Comparison of ENCODE assay signal across 9 cellular contexts in the genomic region with DNA sequence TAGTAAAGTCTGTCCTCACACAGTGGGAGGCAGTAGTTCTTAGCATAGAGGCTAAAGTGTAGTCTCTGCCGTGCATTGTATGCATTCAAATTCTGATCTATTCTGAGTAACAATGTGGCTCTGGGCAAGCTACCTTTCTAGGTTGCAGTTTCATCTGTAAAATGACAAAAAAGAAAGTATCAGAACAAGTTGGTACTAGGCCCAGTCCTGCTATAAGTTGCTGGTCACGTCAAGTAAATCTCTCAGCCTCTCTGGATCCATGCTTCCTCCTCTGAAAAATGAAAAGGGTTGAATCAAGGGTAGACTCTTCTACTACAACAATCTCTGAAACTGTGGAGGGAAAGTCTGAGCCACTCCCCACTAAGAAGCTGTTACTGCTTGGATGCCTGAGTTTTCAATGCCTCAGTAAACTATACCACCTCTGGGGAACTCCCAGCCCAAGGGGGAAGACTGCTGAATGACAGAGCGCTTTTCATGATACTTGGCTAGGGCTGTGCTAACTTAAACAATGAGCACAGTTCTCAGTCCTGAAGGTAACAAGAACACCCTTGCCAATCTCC. TPM values are rescaled to one million over a fixed set of nuclear protein-coding genes. Genes with fewer than 3 reads are reported as not detected.
DNase-seq lines count a peak whose midpoint lies in the region; ATAC-seq, FAIRE-seq and TF ChIP-seq lines count a peak whose summit lies in the region.
"Had no signal": no experiment of that assay in that cellular context is flagged by ENCODE, and none has a peak within 500 bp of the region (broad histone marks: within the 10 kb centered on the region; RNA-seq: fewer than 3 reads in every experiment).

No MANE protein-coding gene starts in this region.

- TF ChIP-seq RAD21 in GM12878 (IDR thresholded peaks at IDR 0.05; ENCODE audit: insufficient read depth, low read depth, low read length): peak; percentile 2; the same call in 1 of the 2 replicates

- POLR2A ChIA-PET in GM12878 (lab: Charles Lee): interaction anchor here (0.6 to 5.8 kb wide), 13 partner anchors 11 to 579 kb away, joined by 3 to 37 read pairs (median 6); a partner anchor contains a TSS

- peaks cover 0 to 4% (median 0%) of the 10 kb centered on the region in 3 donors for H3K27me3 Mint-ChIP-seq in immature natural killer cell (ENCODE audit: low read depth in 3 of 3)

- no peak overlapping the region for H3K27ac Mint-ChIP-seq in immature natural killer cell

- intact Hi-C loops in GM12878 (cut with micrococcal nuclease; ENCODE audit: unreplicated experiment): loop anchor here (1.0 to 5.0 kb wide), 4 partner anchors 20 to 62 kb away; a partner anchor contains a TSS

- BruUV-seq in GM12878 (replicated peaks; lab: Mats Ljungman, UMichigan): no TSS peak

- no peaks in the 10 kb centered on the region for H3K79me2 ChIP-seq in GM12878 (ENCODE audit: control insufficient read depth, insufficient read depth, low read length)

- ATAC-seq in GM19463 (IDR thresholded peaks at IDR 0.05; ENCODE audit: unreplicated experiment) (peak; percentile 84), HG03159 (IDR thresholded peaks at IDR 0.05; ENCODE audit: unreplicated experiment) (peak; percentile 86), GM12878 (peak; percentile 91)

- H3K36me3 Mint-ChIP-seq in immature natural killer cell: peaks cover 0 to 9% (median 0%) of the 10 kb centered on the region in 3 donors

- peak overlapping the region; percentile 29 for H2AFZ ChIP-seq in GM12878 (ENCODE audit: control insufficient read depth, low read depth, low read length)

- TF ChIP-seq CTCF in GM12878 (IDR thresholded peaks at IDR 0.05 in 2 of 3, conservative IDR thresholded peaks at IDR 0.05 in 1 of 3; ENCODE audit: control insufficient read depth in 2 of 3, extremely low read depth in 1 of 3, insufficient read depth in 1 of 3, low read depth in 3 of 3, low read length in 3 of 3) (peak in 1 of 3 experiments; percentile 36; a peak in 2 of 6 replicates), foreskin fibroblast (IDR thresholded peaks at IDR 0.05; ENCODE audit: low read depth, low read length) (no peak)

- peaks cover 2 to 6% of the 10 kb centered on the region in 2 donors for H3K4me1 Mint-ChIP-seq in immature natural killer cell

- DNase-seq in GM12891 (ENCODE audit: insufficient read length, low spot score) (no peak), GM12878 (ENCODE audit: low read depth, low spot score) (peak; percentile 95), erythroblast (lab: John Stamatoyannopoulos, UW) (no peak), foreskin fibroblast (no peak), middle frontal gyrus (ENCODE audit: extremely low spot score, low spot score) (no peak), immature natural killer cell (no peak)

- H3K9ac ChIP-seq in GM12878 (ENCODE audit: control insufficient read depth, insufficient read depth, low read length): peak overlapping the region; percentile 62

- RAD21 ChIA-PET in GM12878 (lab: Charles Lee; ENCODE audit: unreplicated experiment): interaction anchor here (0.6 to 9.3 kb wide), 30 partner anchors 9 to 274 kb away, joined by 3 to 125 read pairs (median 8); a partner anchor contains a TSS

- no peaks in the 10 kb centered on the region for H4K20me1 ChIP-seq in GM12878 (ENCODE audit: control insufficient read depth, insufficient read depth)

- in situ Hi-C loops in GM12878 (cut with MboI): no loop called here

- H3K4me2 ChIP-seq in GM12878 (ENCODE audit: control insufficient read depth, insufficient read depth): peak overlapping the region; percentile 88

- no peaks in the 10 kb centered on the region for H3K27me3 ChIP-seq in GM12878 (replicated peaks in 1 of 2; ENCODE audit: control insufficient read depth in 2 of 2, insufficient read depth in 2 of 2, low read length in 1 of 2)

- H3K4me3 ChIP-seq in GM12878 (peak overlapping the region; percentile 35; the same call in 1 of the 2 replicates), foreskin fibroblast (ENCODE audit: low read depth in 1 of 2, low read length in 2 of 2) (no peak overlapping the region)

- H3K4me1 ChIP-seq in GM12878 (ENCODE audit: control insufficient read depth, insufficient read depth, low read length): peaks cover 60% of the 10 kb centered on the region

- H3K27ac ChIP-seq in GM12878 (ENCODE audit: control insufficient read depth, insufficient read depth): peak overlapping the region; percentile 94

- peak in 1 of 2 experiments; percentile 71; a peak in 1 of 4 replicates for TF ChIP-seq EP300 in GM12878 (IDR thresholded peaks at IDR 0.05; ENCODE audit: borderline replicate concordance in 1 of 2, control insufficient read depth in 1 of 2, low read depth in 2 of 2, low read length in 2 of 2)

- CTCF ChIA-PET in GM12878 (lab: Yijun Ruan, JAX): interaction anchor here (0.9 to 13.7 kb wide), 25 partner anchors 9 to 274 kb away, joined by 3 to 294 read pairs (median 8); a partner anchor contains a TSS

- FAIRE-seq in GM12891 (lab: Jason Lieb, UNC) (peak; percentile 99), GM12878 (lab: Jason Lieb, UNC) (peak; percentile 97)
- FAIRE-seq: G401.6 had no signal

- peak; percentile 57; the same call in 1 of the 2 replicates for TF ChIP-seq POLR2A in GM12891 (IDR thresholded peaks at IDR 0.05; ENCODE audit: low read depth, low read length)
- TF ChIP-seq POLR2A in GM12878 (IDR thresholded peaks at IDR 0.05; ENCODE audit: low read depth, low read length): no peak
- no peak for TF ChIP-seq POLR2A in erythroblast (IDR thresholded peaks at IDR 0.05; ENCODE audit: low read length)

- WGBS in GM12878 (ENCODE audit: insufficient coverage, insufficient replicate concordance, low lambda C conversion rate, missing lambda C conversion rate): 0% methylated on average over 3 of the region's 3 CpGs

- no peaks in the 10 kb centered on the region for H3K9me3 Mint-ChIP-seq in immature natural killer cell

- no peaks in the 10 kb centered on the region for H3K36me3 ChIP-seq in GM12878 (ENCODE audit: control insufficient read depth in 2 of 2, insufficient read depth in 2 of 2, low read length in 1 of 2)

- H3K9me3 ChIP-seq in GM12878 (replicated peaks; ENCODE audit: control insufficient read depth, insufficient read depth, low read length): no peaks in the 10 kb centered on the region

- SMC1A ChIA-PET in GM12878 (lab: Charles Lee; ENCODE audit: uncharacterized antibody, unreplicated experiment): interaction anchor here (0.6 to 10.5 kb wide), 23 partner anchors 9 to 498 kb away, joined by 3 to 256 read pairs (median 6); a partner anchor contains a TSS

- no peak overlapping the region for H3K4me3 Mint-ChIP-seq in immature natural killer cell

RNA-seq across cellular contexts. Expression of a gene that starts 34.5 kb away (rescaled TPM):
- 51.5 TPM for polyA plus RNA-seq in GM12891 (2012; ENCODE audit: low read depth, missing spikeins)
- total RNA-seq in GM12878 (2013; cell fraction: nucleolus; rRNA removed): 4.7 and 7.5 TPM in 2 replicates
- 49.3 and 52.9 TPM in 2 replicates for total RNA-seq in GM12878 (2014; rRNA removed)
- 40.7 and 41.6 TPM in 2 replicates for total RNA-seq in GM12878 (2014; rRNA removed; fragmentation: Illumina TruSeq; extraction: Trizol)
- 81.7 and 89.7 TPM in 2 replicates for total RNA-seq in GM12878 (2021)
- 16.9 TPM for polyA plus RNA-seq in GM12878 (2011; ENCODE audit: low read depth)
- polyA plus RNA-seq in GM12878 (2011; rRNA removed): 21.3 and 29.6 TPM in 2 replicates
- 27.5 and 37.0 TPM in 2 replicates for polyA plus RNA-seq in GM12878 (2011; cell fraction: cytosol; rRNA removed)
- polyA plus RNA-seq in GM12878 (2011; cell fraction: nucleus; rRNA removed): 26.6 and 29.9 TPM in 2 replicates
- 34.9 and 54.3 TPM in 2 replicates for polyA plus RNA-seq in GM12878 (2012)
- 49.9 and 70.3 TPM in 2 replicates for polyA plus RNA-seq in GM12878 (2014; fragmentation: Illumina TruSeq; extraction: Trizol)
- 10 to 100 TPM; 42.9 to 62.5 TPM for polyA plus RNA-seq in GM12878 (2014; fragmentation: Nextera tagmentation; extraction: Ambion mirVana)
- 51.5 and 62.0 TPM in 2 replicates for polyA plus RNA-seq in GM12878 (2014; rRNA removed)
- polyA plus RNA-seq in GM12878 (2016; fragmentation: Nextera tagmentation; extraction: Ambion mirVana): 100 to 1,000 TPM; 141 to 154 TPM
- 16.0 and 23.7 TPM in 2 replicates for polyA minus RNA-seq in GM12878 (2011; rRNA and poly(A)+ RNA removed)
- 6.7 and 10.8 TPM in 2 replicates for polyA minus RNA-seq in GM12878 (2011; cell fraction: cytosol; rRNA and poly(A)+ RNA removed)
- 1.9 and 3.7 TPM in 2 replicates for polyA minus RNA-seq in GM12878 (2011; cell fraction: nucleus; rRNA and poly(A)+ RNA removed)
- polyA plus RNA-seq in immature natural killer cell: 10 to 100 TPM in 1 of 3 donors, 1 to 10 TPM in 2; 5.1 to 34.4 (median 9.8) TPM

RNA-seq across cellular contexts. Expression of a gene that starts 37.3 kb away (rescaled TPM):
- 200 TPM for polyA plus RNA-seq in GM12891 (2012; ENCODE audit: low read depth, missing spikeins)
- 94.2 and 105 TPM in 2 replicates for total RNA-seq in GM12878 (2013; cell fraction: nucleolus; rRNA removed)
- total RNA-seq in GM12878 (2014; rRNA removed): 136 and 139 TPM in 2 replicates
- 130 and 139 TPM in 2 replicates for total RNA-seq in GM12878 (2014; rRNA removed; fragmentation: Illumina TruSeq; extraction: Trizol)
- 140 and 158 TPM in 2 replicates for total RNA-seq in GM12878 (2021)
- 89.5 TPM for polyA plus RNA-seq in GM12878 (2011; ENCODE audit: low read depth)
- 94.4 and 161 TPM in 2 replicates for polyA plus RNA-seq in GM12878 (2011; rRNA removed)
- polyA plus RNA-seq in GM12878 (2011; cell fraction: cytosol; rRNA removed): 375 and 451 TPM in 2 replicates
- 134 and 141 TPM in 2 replicates for polyA plus RNA-seq in GM12878 (2011; cell fraction: nucleus; rRNA removed)
- 153 and 189 TPM in 2 replicates for polyA plus RNA-seq in GM12878 (2012)
- 138 and 231 TPM in 2 replicates for polyA plus RNA-seq in GM12878 (2014; fragmentation: Illumina TruSeq; extraction: Trizol)
- 100 to 1,000 TPM; 576 to 642 TPM for polyA plus RNA-seq in GM12878 (2014; fragmentation: Nextera tagmentation; extraction: Ambion mirVana)
- 237 and 259 TPM in 2 replicates for polyA plus RNA-seq in GM12878 (2014; rRNA removed)
- polyA plus RNA-seq in GM12878 (2016; fragmentation: Nextera tagmentation; extraction: Ambion mirVana): 100 to 1,000 TPM; 377 to 419 TPM
- polyA minus RNA-seq in GM12878 (2011; rRNA and poly(A)+ RNA removed): 179 and 269 TPM in 2 replicates
- polyA minus RNA-seq in GM12878 (2011; cell fraction: cytosol; rRNA and poly(A)+ RNA removed): 52.4 and 56.0 TPM in 2 replicates
- polyA minus RNA-seq in GM12878 (2011; cell fraction: nucleus; rRNA and poly(A)+ RNA removed): 54.5 and 83.6 TPM in 2 replicates
- 100 to 1,000 TPM; 112 to 145 (median 113) TPM for polyA plus RNA-seq in immature natural killer cell

RNA-seq across cellular contexts. Expression of a gene that starts 50.6 kb away (rescaled TPM):
- 62.8 TPM for polyA plus RNA-seq in GM12891 (2012; ENCODE audit: low read depth, missing spikeins)
- 192 and 198 TPM in 2 replicates for total RNA-seq in GM12878 (2013; cell fraction: nucleolus; rRNA removed)
- 137 and 148 TPM in 2 replicates for total RNA-seq in GM12878 (2014; rRNA removed)
- 182 and 190 TPM in 2 replicates for total RNA-seq in GM12878 (2014; rRNA removed; fragmentation: Illumina TruSeq; extraction: Trizol)
- 255 and 269 TPM in 2 replicates for total RNA-seq in GM12878 (2021)
- polyA plus RNA-seq in GM12878 (2011; ENCODE audit: low read depth): 39.6 TPM
- 113 and 119 TPM in 2 replicates for polyA plus RNA-seq in GM12878 (2011; rRNA removed)
- 57.4 and 66.1 TPM in 2 replicates for polyA plus RNA-seq in GM12878 (2011; cell fraction: cytosol; rRNA removed)
- 40.4 and 54.9 TPM in 2 replicates for polyA plus RNA-seq in GM12878 (2011; cell fraction: nucleus; rRNA removed)
- 70.4 and 72.8 TPM in 2 replicates for polyA plus RNA-seq in GM12878 (2012)
- polyA plus RNA-seq in GM12878 (2014; fragmentation: Illumina TruSeq; extraction: Trizol): 158 TPM in 2 replicates
- 10 to 100 TPM; 49.7 to 52.7 TPM for polyA plus RNA-seq in GM12878 (2014; fragmentation: Nextera tagmentation; extraction: Ambion mirVana)
- polyA plus RNA-seq in GM12878 (2014; rRNA removed): 86.7 and 87.0 TPM in 2 replicates
- polyA plus RNA-seq in GM12878 (2016; fragmentation: Nextera tagmentation; extraction: Ambion mirVana): 100 to 1,000 TPM; 416 to 438 TPM
- polyA minus RNA-seq in GM12878 (2011; rRNA and poly(A)+ RNA removed): 140 and 194 TPM in 2 replicates
- 67.5 and 113 TPM in 2 replicates for polyA minus RNA-seq in GM12878 (2011; cell fraction: cytosol; rRNA and poly(A)+ RNA removed)
- polyA minus RNA-seq in GM12878 (2011; cell fraction: nucleus; rRNA and poly(A)+ RNA removed): 80.6 and 162 TPM in 2 replicates
- polyA plus RNA-seq in immature natural killer cell: 100 to 1,000 TPM; 124 to 148 (median 129) TPM
